In genomic region chr15:82621970-82622369, GRCh38 we compare ENCODE assay signal across 18 cellular contexts. TPM values are rescaled to one million over a fixed set of nuclear protein-coding genes. Genes with fewer than 3 reads are reported as not detected.
A peak's percentile ranks its signal among the peaks of the same experiment; 100 is the strongest.
DNase-seq lines count a peak whose midpoint lies in the region; ATAC-seq, FAIRE-seq and TF ChIP-seq lines count a peak whose summit lies in the region.
"Had no signal": no experiment of that assay in that cellular context is flagged by ENCODE, and none has a peak within 500 bp of the region (broad histone marks: within the 10 kb centered on the region; RNA-seq: fewer than 3 reads in every experiment).

No MANE protein-coding gene starts in this region.

- BruUV-seq in HepG2 (replicated peaks; lab: Mats Ljungman, UMichigan), result no TSS peak
- no TSS peak for BruUV-seq in OCI-LY7 (replicated peaks; lab: Mats Ljungman, UMichigan)

- no peak overlapping the region for H3K4me3 ChIP-seq in HepG2 (replicated peaks in 1 of 3; ENCODE audit: insufficient read depth in 1 of 3, low read depth in 2 of 3, low read length in 3 of 3)
- no peak overlapping the region for H3K4me3 ChIP-seq in right lobe of liver
- H3K4me3 ChIP-seq in OCI-LY7 (ENCODE audit: low read depth, low read length, poor library complexity, severe bottlenecking), result no peak overlapping the region
- no peak overlapping the region for H3K4me3 ChIP-seq in epithelial cell of esophagus (ENCODE audit: low read length)
- H3K4me3 ChIP-seq in tibial nerve, result no peak overlapping the region
- H3K4me3 ChIP-seq: BLaER1, breast epithelium had no signal

- H4K20me1 ChIP-seq in HepG2 (ENCODE audit: insufficient read depth, low read length) (no peaks in the 10 kb centered on the region), OCI-LY7 (ENCODE audit: insufficient read depth, low read length) (no peaks in the 10 kb centered on the region)
- H4K20me1 ChIP-seq: BLaER1 had no signal

- ATAC-seq in HepG2, result peak; percentile 79
- ATAC-seq in right lobe of liver, result no peak
- no peak for ATAC-seq in GM19328 (IDR thresholded peaks at IDR 0.05; ENCODE audit: unreplicated experiment)
- ATAC-seq: activated T-cell treated with anti-CD3 and anti-CD28 coated beads, Interleukin-2, amount 50 U/mL, for 4 hours; left lobe of liver had no signal

- H2AFZ ChIP-seq in HepG2 (ENCODE audit: low read length) (no peak overlapping the region), OCI-LY7 (ENCODE audit: low read length) (no peak overlapping the region)

- peak; percentile 8 for DNase-seq in HepG2 (ENCODE audit: low spot score)
- no peak for DNase-seq in right lobe of liver
- DNase-seq in OCI-LY7 (ENCODE audit: low spot score), result no peak
- peak; percentile 9 for DNase-seq in epithelial cell of esophagus (ENCODE audit: low read depth)
- DNase-seq in urothelium cell line (ENCODE audit: low spot score), result peak; percentile 20
- DNase-seq in cerebellar nuclear complex (lab: John Stamatoyannopoulos, UW), result no peak
- no peak for DNase-seq in tibial nerve (ENCODE audit: low spot score in 2 of 2)
- DNase-seq: activated CD4-positive, alpha-beta memory T cell treated with anti-CD3 and anti-CD28 coated beads, Interleukin-2, amount 10 ng/mL, durations not matched to agents 7 days and 5 days; activated naive CD8-positive, alpha-beta T cell treated with anti-CD3 and anti-CD28 coated beads for 36 hours; activated T-cell treated with anti-CD3 and anti-CD28 coated beads, Interleukin-2, amount 50 U/mL, for 4 hours; DND-41; Karpas-422; NCI-H146; OCI-M1 had no signal

- no peak overlapping the region for H3K9ac ChIP-seq in HepG2 (ENCODE audit: insufficient read depth, low read depth, low read length)
- H3K9ac ChIP-seq: BLaER1 had no signal

- no peak overlapping the region for H3K27ac ChIP-seq in HepG2 (ENCODE audit: extremely low read length, insufficient read depth, low read length)
- no peak overlapping the region for H3K27ac ChIP-seq in right lobe of liver
- H3K27ac ChIP-seq in OCI-LY7 (ENCODE audit: low read depth, low read length, poor library complexity, severe bottlenecking), result no peak overlapping the region
- H3K27ac ChIP-seq in tibial nerve, result no peak overlapping the region
- H3K27ac ChIP-seq: BLaER1, breast epithelium had no signal

- intact Hi-C loops in HepG2 (cut with micrococcal nuclease; ENCODE audit: unreplicated experiment), result no loop called here
- intact Hi-C loops in right lobe of liver (cut with DNase I), result no loop called here
- intact Hi-C loops in OCI-LY7 (cut with micrococcal nuclease; ENCODE audit: unreplicated experiment), result no loop called here

- POLR2A ChIA-PET in HepG2 (lab: Yijun Ruan, JAX) (no interaction called here), OCI-LY7 (lab: Charles Lee) (interaction anchor here (0.7 kb wide), 1 partner anchor 166 kb away, joined by 9 read pairs; no protein-coding TSS in a partner anchor)

- TF ChIP-seq RAD21 in HepG2 (CRISPR knock-in tag; IDR thresholded peaks at IDR 0.05), result no peak

- TF ChIP-seq EP300 in HepG2 (IDR thresholded peaks at IDR 0.05; ENCODE audit: low read depth in 2 of 2, low read length in 2 of 2), result no peak
- TF ChIP-seq EP300 in HepG2 (CRISPR knock-in tag; IDR thresholded peaks at IDR 0.05; ENCODE audit: borderline replicate concordance), result no peak
- TF ChIP-seq EP300 in tibial nerve (IDR thresholded peaks at IDR 0.05), result no peak

- in situ Hi-C loops in HepG2 (cut with HindIII; ENCODE audit: extremely low pct_ligation_motif_present, low pct_unique_long_range_greater_than_20kb), result no loop called here

- no peak overlapping the region for H3K4me2 ChIP-seq in HepG2 (ENCODE audit: low read depth, low read length)
- H3K4me2 ChIP-seq in OCI-LY7 (ENCODE audit: low read length), result no peak overlapping the region
- H3K4me2 ChIP-seq: BLaER1 had no signal

- H3K36me3 ChIP-seq in HepG2 (replicated peaks in 1 of 2; ENCODE audit: control insufficient read depth in 1 of 2, insufficient read depth in 2 of 2, low read length in 2 of 2), result no peaks in the 10 kb centered on the region
- no peaks in the 10 kb centered on the region for H3K36me3 ChIP-seq in right lobe of liver
- no peaks in the 10 kb centered on the region for H3K36me3 ChIP-seq in OCI-LY7 (ENCODE audit: insufficient read depth, low read length)
- H3K36me3 ChIP-seq in tibial nerve, result peaks cover 0 to 28% (median 0%) of the 10 kb centered on the region in 3 donors
- H3K36me3 ChIP-seq: BLaER1, breast epithelium had no signal

- CTCF ChIA-PET in HepG2 (lab: Yijun Ruan, JAX; ENCODE audit: low intra/inter-chr PET ratio, low total read pairs), result no interaction called here
- CTCF ChIA-PET in OCI-LY7 (lab: Charles Lee; ENCODE audit: unreplicated experiment), result no interaction called here

- H3K4me1 ChIP-seq in HepG2 (ENCODE audit: insufficient read depth, low read length), result no peaks in the 10 kb centered on the region
- H3K4me1 ChIP-seq in right lobe of liver, result no peaks in the 10 kb centered on the region
- H3K4me1 ChIP-seq in OCI-LY7 (ENCODE audit: insufficient read depth, low read length, poor library complexity, severe bottlenecking), result no peaks in the 10 kb centered on the region
- H3K4me1 ChIP-seq in tibial nerve, result no peaks in the 10 kb centered on the region
- H3K4me1 ChIP-seq: BLaER1, breast epithelium had no signal

- H3K9me3 ChIP-seq in HepG2 (ENCODE audit: low read length) (no peaks in the 10 kb centered on the region), right lobe of liver (no peaks in the 10 kb centered on the region), OCI-LY7 (ENCODE audit: low read length) (no peaks in the 10 kb centered on the region), tibial nerve (no peaks in the 10 kb centered on the region)
- H3K9me3 ChIP-seq: BLaER1, breast epithelium had no signal

- FAIRE-seq in HepG2 (lab: Jason Lieb, UNC) (no peak), urothelium cell line (lab: Jason Lieb, UNC) (no peak)

- H3K27me3 ChIP-seq in HepG2 (ENCODE audit: control insufficient read depth in 1 of 2, insufficient read depth in 2 of 2, low read length in 2 of 2) (no peaks in the 10 kb centered on the region; a peak in 2 of 5 replicates), right lobe of liver (no peaks in the 10 kb centered on the region), tibial nerve (no peaks in the 10 kb centered on the region)
- H3K27me3 ChIP-seq: BLaER1, breast epithelium had no signal

- TF ChIP-seq CTCF in HepG2 (CRISPR knock-in tag; IDR thresholded peaks at IDR 0.05) (peak; percentile 44), right lobe of liver (IDR thresholded peaks at IDR 0.05) (peak in 1 of 4 donors; percentile 21), OCI-LY7 (conservative IDR thresholded peaks at IDR 0.05; ENCODE audit: low read length) (peak; percentile 44), epithelial cell of esophagus (IDR thresholded peaks at IDR 0.05; ENCODE audit: insufficient read depth, low read depth, low read length, missing control alignments) (peak; percentile 28), tibial nerve (IDR thresholded peaks at IDR 0.05) (no peak)

- H3K9me2 ChIP-seq in OCI-LY7 (ENCODE audit: insufficient read depth, low read length), result no peaks in the 10 kb centered on the region

- WGBS in HepG2 (ENCODE audit: low lambda C conversion rate), result 0% methylated on average over 1 of the region's 1 CpG
- 21% methylated on average over 1 of the region's 1 CpG for WGBS in right lobe of liver (ENCODE audit: insufficient coverage, low coverage, low lambda C conversion rate, missing lambda C conversion rate)
- 42 to 56% methylated on average over 1 of the region's 1 CpG for WGBS in tibial nerve, 2 donors

- TF ChIP-seq POLR2A in HepG2 (IDR thresholded peaks at IDR 0.05; ENCODE audit: insufficient read depth in 1 of 2, low read depth in 2 of 2, low read length in 2 of 2), result no peak
- no peak for TF ChIP-seq POLR2A in right lobe of liver (IDR thresholded peaks at IDR 0.05)
- TF ChIP-seq POLR2A in tibial nerve (IDR thresholded peaks at IDR 0.05), result no peak

- H3K79me2 ChIP-seq in HepG2 (ENCODE audit: insufficient read depth, low read length), result no peaks in the 10 kb centered on the region
- no peaks in the 10 kb centered on the region for H3K79me2 ChIP-seq in OCI-LY7 (ENCODE audit: insufficient read depth, low read depth, low read length)

TF ChIP-seq in HepG2, 621 proteins besides CTCF, POLR2A, EP300 and RAD21:
- TF ChIP-seq STAG1 (CRISPR knock-in tag; IDR thresholded peaks at IDR 0.05) (peak; percentile 41), MYC (CRISPR knock-in tag; IDR thresholded peaks at IDR 0.05; ENCODE audit: borderline replicate concordance) (no peak)

RNA-seq across cellular contexts. Expression of gene CPEB1, which starts 25.2 kb away (rescaled TPM):
- 0.07 TPM in 1 of 2 replicates, not detected in the other for total RNA-seq in HepG2 (2016; rRNA removed; fragmentation: Illumina TruSeq; extraction: Trizol)
- total RNA-seq in HepG2 (2016; cell fraction: cytosol; rRNA removed; fragmentation: Illumina TruSeq; extraction: Trizol; ENCODE audit: low read depth), result not detected in 2 replicates
- total RNA-seq in HepG2 (2016; cell fraction: insoluble cytoplasmic fraction; rRNA removed; fragmentation: Illumina TruSeq; extraction: Trizol), result 0.04 TPM in 1 of 2 replicates, not detected in the other
- total RNA-seq in HepG2 (2016; cell fraction: membrane; rRNA removed; fragmentation: Illumina TruSeq; extraction: Trizol), result not detected in 2 replicates
- total RNA-seq in HepG2 (2016; cell fraction: nucleus; rRNA removed; fragmentation: Illumina TruSeq; extraction: Trizol), result not detected in 2 replicates
- 0.03 and 0.04 TPM in 2 replicates for polyA plus RNA-seq in HepG2 (2011; rRNA removed)
- polyA plus RNA-seq in HepG2 (2011; cell fraction: cytosol; rRNA removed), result 0.04 TPM in 2 replicates
- polyA plus RNA-seq in HepG2 (2011; cell fraction: nucleus; rRNA removed), result 0.14 and 0.23 TPM in 2 replicates
- 0.11 TPM in 1 of 2 replicates, not detected in the other for polyA plus RNA-seq in HepG2 (2012)
- not detected in 2 replicates for polyA plus RNA-seq in HepG2 (2016; cell fraction: cytosol; fragmentation: Illumina TruSeq; extraction: Trizol; ENCODE audit: low read depth)
- not detected in 2 replicates for polyA plus RNA-seq in HepG2 (2016; cell fraction: insoluble cytoplasmic fraction; fragmentation: Illumina TruSeq; extraction: Trizol; ENCODE audit: low read depth)
- polyA plus RNA-seq in HepG2 (2016; cell fraction: membrane; fragmentation: Illumina TruSeq; extraction: Trizol; ENCODE audit: low read depth), result not detected in 2 replicates
- not detected in 2 replicates for polyA plus RNA-seq in HepG2 (2016; cell fraction: nucleus; fragmentation: Illumina TruSeq; extraction: Trizol; ENCODE audit: insufficient read depth, low read depth)
- polyA minus RNA-seq in HepG2 (2011; rRNA and poly(A)+ RNA removed; ENCODE audit: low replicate concordance), result 0.05 TPM in 1 of 2 replicates, not detected in the other
- polyA minus RNA-seq in HepG2 (2011; cell fraction: cytosol; rRNA and poly(A)+ RNA removed), result 0.20 TPM in 1 of 2 replicates, not detected in the other
- polyA minus RNA-seq in HepG2 (2011; cell fraction: nucleus; rRNA and poly(A)+ RNA removed), result not detected in 2 replicates
- total RNA-seq in right lobe of liver, result not detected
- total RNA-seq in OCI-LY7 (2014; rRNA removed; shearing (Covaris generic)), result not detected in 2 replicates
- not detected in 2 replicates for total RNA-seq in OCI-LY7 (2022)
- 10 to 100 TPM; 16.2 to 29.5 (median 23.0) TPM for total RNA-seq in tibial nerve
- total RNA-seq: activated CD4-positive, alpha-beta memory T cell treated with anti-CD3 and anti-CD28 coated beads, Interleukin-2, amount 10 ng/mL, durations not matched to agents 7 days and 5 days had no signal

Comparison
In these comparisons a context has a peak if more than half of its experiments do, and no peak if none do; other contexts are left out.
1. DNase-seq: peak in HepG2 (single experiment), epithelial cell of esophagus (single experiment) and urothelium cell line (single experiment); none in right lobe of liver (0 of 3), OCI-LY7 (single experiment), cerebellar nuclear complex (0 of 2) and tibial nerve (0 of 2).
2. CTCF ChIP-seq: peak in HepG2 (single experiment), OCI-LY7 (single experiment) and epithelial cell of esophagus (single experiment); none in tibial nerve (0 of 5).
3. RNA of gene CPEB1, which starts 25.2 kb away (total RNA-seq): 16.2 to 29.5 TPM in tibial nerve; 0.04 to 0.07 TPM in HepG2, not detected in right lobe of liver and not detected in OCI-LY7; every median in the first group is over 10 times any median in the second.